In genomic region chr17:44324092-44324570, GRCh38 we compare ENCODE assay signal across 8 cellular contexts. TPM values are rescaled to one million over a fixed set of nuclear protein-coding genes. Genes with fewer than 3 reads are reported as not detected.
DNase-seq lines count a peak whose midpoint lies in the region; TF ChIP-seq lines count a peak whose summit lies in the region.

No MANE protein-coding gene starts in this region.

- no peaks in the 10 kb centered on the region for H4K20me1 ChIP-seq in Loucy (ENCODE audit: insufficient read depth, low read length, poor library complexity, severe bottlenecking)

- H3K27me3 ChIP-seq in Loucy (ENCODE audit: insufficient read depth, low read length, poor library complexity, severe bottlenecking) (no peaks in the 10 kb centered on the region), mononuclear cell (ENCODE audit: insufficient read depth, low read length) (no peaks in the 10 kb centered on the region)

- H3K4me3 Mint-ChIP-seq in T-helper 2 cell treated with Interferon-gamma antibody and Interleukin-4, amounts not matched to agents 5 μg/mL and 100 μg/mL, for 36 hours: peak overlapping the region; percentile 86

- H3K4me1 Mint-ChIP-seq in T-helper 2 cell treated with Interferon-gamma antibody and Interleukin-4, amounts not matched to agents 5 μg/mL and 100 μg/mL, for 36 hours (ENCODE audit: low read depth): peaks cover 12% of the 10 kb centered on the region

- H3K9me2 ChIP-seq in Loucy (replicated peaks; ENCODE audit: low read depth, low read length): no peaks in the 10 kb centered on the region

- peak overlapping the region; percentile 58; the same call in 1 of the 2 replicates for H2AFZ ChIP-seq in Loucy (ENCODE audit: low read length)

- H3K36me3 ChIP-seq in Loucy (ENCODE audit: insufficient read depth, low read length): peaks cover 9% of the 10 kb centered on the region; the same call in 1 of the 2 replicates

- peaks cover 8% of the 10 kb centered on the region for H3K4me1 ChIP-seq in Loucy (ENCODE audit: insufficient read depth, low read length, poor library complexity, severe bottlenecking)
- H3K4me1 ChIP-seq in mononuclear cell (ENCODE audit: insufficient read depth, low read length): peaks cover 37% of the 10 kb centered on the region

- H3K36me3 Mint-ChIP-seq in T-helper 2 cell treated with Interferon-gamma antibody and Interleukin-4, amounts not matched to agents 5 μg/mL and 100 μg/mL, for 36 hours (ENCODE audit: low read depth): peaks cover 11% of the 10 kb centered on the region

- H3K27ac Mint-ChIP-seq in T-helper 2 cell treated with Interferon-gamma antibody and Interleukin-4, amounts not matched to agents 5 μg/mL and 100 μg/mL, for 36 hours: peak overlapping the region; percentile 52

- H3K4me2 ChIP-seq in Loucy (ENCODE audit: low read depth, low read length, poor library complexity, severe bottlenecking): peak overlapping the region; percentile 95

- no peaks in the 10 kb centered on the region for H3K27me3 Mint-ChIP-seq in T-helper 2 cell treated with Interferon-gamma antibody and Interleukin-4, amounts not matched to agents 5 μg/mL and 100 μg/mL, for 36 hours (ENCODE audit: low read depth)

- H3K9ac ChIP-seq in Loucy (ENCODE audit: low read depth, low read length, poor library complexity, severe bottlenecking): peak overlapping the region; percentile 77

- TF ChIP-seq CTCF in Loucy (conservative IDR thresholded peaks at IDR 0.05; ENCODE audit: low read length) (no peak), coronary artery (IDR thresholded peaks at IDR 0.05) (no peak)

- H3K4me3 ChIP-seq in Loucy (ENCODE audit: low read length, poor library complexity, severe bottlenecking) (peak overlapping the region; percentile 77), coronary artery (peak overlapping the region; percentile 99), mononuclear cell (ENCODE audit: low read length) (peak overlapping the region; percentile 65)

- H3K9me3 ChIP-seq in Loucy (ENCODE audit: insufficient read depth, low read depth, low read length) (no peaks in the 10 kb centered on the region), mononuclear cell (ENCODE audit: low read depth, low read length) (no peaks in the 10 kb centered on the region)

- DNase-seq in T-helper 2 cell treated with Interferon-gamma antibody and Interleukin-4, amounts not matched to agents 5 μg/mL and 100 μg/mL, for 36 hours (ENCODE audit: low spot score): no peak
- DNase-seq in T-helper 2 cell (no peak), coronary artery (ENCODE audit: low spot score) (no peak), NCI-H1694 (lab: John Stamatoyannopoulos, UW) (no peak), amniotic stem cell (lab: John Stamatoyannopoulos, UW) (no peak)
- no peak for DNase-seq in stimulated activated CD8-positive, alpha-beta memory T cell treated with anti-CD3 and anti-CD28 coated beads, Interleukin-4, amount 100 ng/mL, for 48 hours

- peaks cover 12% of the 10 kb centered on the region for H3K79me2 ChIP-seq in Loucy (ENCODE audit: insufficient read depth, low read length)

- H3K27ac ChIP-seq in coronary artery: peak overlapping the region; percentile 87 to 95

- no peaks in the 10 kb centered on the region for H3F3A ChIP-seq in Loucy (ENCODE audit: low read depth)

- H3K9me3 Mint-ChIP-seq in T-helper 2 cell treated with Interferon-gamma antibody and Interleukin-4, amounts not matched to agents 5 μg/mL and 100 μg/mL, for 36 hours: no peaks in the 10 kb centered on the region

RNA-seq across cellular contexts. Expression of gene SLC25A39, which starts 0.5 kb away (rescaled TPM):
- total RNA-seq in mononuclear cell: 36.0 TPM

RNA-seq across cellular contexts. Expression of gene RUNDC3A, which starts 15.7 kb away (rescaled TPM):
- 0.10 TPM for total RNA-seq in mononuclear cell

RNA-seq across cellular contexts. Expression of gene GRN, which starts 21.0 kb away (rescaled TPM):
- total RNA-seq in mononuclear cell: 294 TPM

RNA-seq across cellular contexts. Expression of gene FAM171A2, which starts 39.5 kb away (rescaled TPM):
- total RNA-seq in mononuclear cell: 0.10 TPM

RNA-seq across cellular contexts. Expression of gene SLC4A1, which starts 56.2 kb away (rescaled TPM):
- total RNA-seq in mononuclear cell: 0.42 TPM
